Comparison of ENCODE assay signal across 4 cellular contexts in genomic region chr16:20595694-20596093, GRCh38. TPM values are rescaled to one million over a fixed set of nuclear protein-coding genes. Genes with fewer than 3 reads are reported as not detected.
"Had no signal": no experiment of that assay in that cellular context is flagged by ENCODE, and none has a peak within 500 bp of the region (broad histone marks: within the 10 kb centered on the region; RNA-seq: fewer than 3 reads in every experiment).

No MANE protein-coding gene starts in this region.

RNA-seq across cellular contexts. Expression of gene ACSM2B, which starts 19.5 kb away (rescaled TPM):
- total RNA-seq: HT-29, HT1080, IMR-90 had no signal
- polyA plus RNA-seq: IgD-negative memory B cell, IMR-90 had no signal
